In genomic region chr2:85996591-85996990, GRCh38 we compare ENCODE assay signal across 1 cellular context.
A peak's percentile ranks its signal among the peaks of the same experiment; 100 is the strongest.
TF ChIP-seq lines count a peak whose summit lies in the region.

No MANE protein-coding gene starts in this region.

TF ChIP-seq in K562, 482 proteins besides CTCF, POLR2A, EP300 and RAD21 (continued from another document and continues in another):
- TF ChIP-seq MNT (conservative IDR thresholded peaks at IDR 0.05) (0 out of 4 replicates have a peak, but pooled peaks of 1 of the 2 experiments have one; percentile 40), TEAD4 (IDR thresholded peaks at IDR 0.05; ENCODE audit: low read length) (peak; percentile 81), TEAD4 (CRISPR knock-in tag; IDR thresholded peaks at IDR 0.05; ENCODE audit: borderline replicate concordance) (no peak), JUND (IDR thresholded peaks at IDR 0.05; ENCODE audit: borderline replicate concordance, low read depth, low read length) (peak; percentile 61), JUND (tag; IDR thresholded peaks at IDR 0.05; ENCODE audit: borderline replicate concordance, low read depth, low read length) (peak; percentile 28; the same call in 1 of the 3 replicates), ZZZ3 (IDR thresholded peaks at IDR 0.05) (no peak), GATAD2A (IDR thresholded peaks at IDR 0.05) (peak; percentile 59; the same call in 1 of the 2 replicates), ZNF830 (CRISPR knock-in tag; IDR thresholded peaks at IDR 0.05) (no peak), ZNF586 (CRISPR knock-in tag; conservative IDR thresholded peaks at IDR 0.05) (no peak), USF2 (CRISPR knock-in tag; IDR thresholded peaks at IDR 0.05) (no peak), ZNF354B (CRISPR knock-in tag; IDR thresholded peaks at IDR 0.05) (no peak), NBN (IDR thresholded peaks at IDR 0.05; ENCODE audit: low read depth) (peak; percentile 32; the same call in 1 of the 2 replicates), GTF3C2 (IDR thresholded peaks at IDR 0.05; ENCODE audit: borderline replicate concordance, extremely low read depth, insufficient read length) (no peak), TAF7 (tag; IDR thresholded peaks at IDR 0.05) (no peak), E2F1 (CRISPR knock-in tag; IDR thresholded peaks at IDR 0.05) (no peak), ZNF655 (CRISPR knock-in tag; IDR thresholded peaks at IDR 0.05) (no peak), POLR3G (IDR thresholded peaks at IDR 0.05; ENCODE audit: extremely low read depth, insufficient read length, insufficient replicate concordance) (no peak), SMARCB1 (IDR thresholded peaks at IDR 0.05; ENCODE audit: insufficient read length, low read depth) (no peak), ATF3 (IDR thresholded peaks at IDR 0.05) (no peak; the same call in 1 of the 2 replicates), ATF3 (CRISPR knock-in tag; conservative IDR thresholded peaks at IDR 0.05) (no peak), TAF9B (IDR thresholded peaks at IDR 0.05; ENCODE audit: partially characterized antibody) (no peak), ZNF75A (CRISPR knock-in tag; IDR thresholded peaks at IDR 0.05) (no peak), VEZF1 (CRISPR knock-in tag; IDR thresholded peaks at IDR 0.05) (peak; percentile 73; the same call in 1 of the 2 replicates), ZNF707 (CRISPR knock-in tag; conservative IDR thresholded peaks at IDR 0.05) (no peak), ZNF511 (CRISPR knock-in tag; IDR thresholded peaks at IDR 0.05) (no peak), NR2F6 (CRISPR knock-in tag; IDR thresholded peaks at IDR 0.05) (no peak), RB1 (IDR thresholded peaks at IDR 0.05; ENCODE audit: low read depth) (0 out of 2 replicates have a peak, but pooled peaks have one; percentile 12), PHF21A (IDR thresholded peaks at IDR 0.05; ENCODE audit: borderline replicate concordance, low read depth) (no peak), THRAP3 (IDR thresholded peaks at IDR 0.05; ENCODE audit: borderline replicate concordance) (no peak), ZNF764 (CRISPR knock-in tag; IDR thresholded peaks at IDR 0.05; ENCODE audit: low read depth) (no peak), ZNF174 (CRISPR knock-in tag; IDR thresholded peaks at IDR 0.05) (no peak), HNRNPH1 (optimal IDR thresholded peaks at IDR 0.05; ENCODE audit: low read depth, low read length) (no peak), ZNF609 (CRISPR knock-in tag; IDR thresholded peaks at IDR 0.05; ENCODE audit: borderline replicate concordance) (no peak), IRF1 (CRISPR knock-in tag; IDR thresholded peaks at IDR 0.05; ENCODE audit: borderline replicate concordance) (no peak), CHCHD3 (CRISPR knock-in tag; IDR thresholded peaks at IDR 0.05) (no peak), ZNF24 (IDR thresholded peaks at IDR 0.05) (no peak), BHLHE40 (IDR thresholded peaks at IDR 0.05; ENCODE audit: low read length) (peak; percentile 11; the same call in 1 of the 2 replicates), PRDM10 (IDR thresholded peaks at IDR 0.05; ENCODE audit: partially characterized antibody) (peak; percentile 70), DPF2 (IDR thresholded peaks at IDR 0.05) (peak; percentile 86), NR3C1 (CRISPR knock-in tag; IDR thresholded peaks at IDR 0.05) (no peak), MEIS2 (IDR thresholded peaks at IDR 0.05; ENCODE audit: partially characterized antibody) (peak; percentile 6), ZNF699 (CRISPR knock-in tag; IDR thresholded peaks at IDR 0.05; ENCODE audit: insufficient replicate concordance) (no peak)
